ENCODE assay signal across 9 cellular contexts in the genomic region with DNA sequence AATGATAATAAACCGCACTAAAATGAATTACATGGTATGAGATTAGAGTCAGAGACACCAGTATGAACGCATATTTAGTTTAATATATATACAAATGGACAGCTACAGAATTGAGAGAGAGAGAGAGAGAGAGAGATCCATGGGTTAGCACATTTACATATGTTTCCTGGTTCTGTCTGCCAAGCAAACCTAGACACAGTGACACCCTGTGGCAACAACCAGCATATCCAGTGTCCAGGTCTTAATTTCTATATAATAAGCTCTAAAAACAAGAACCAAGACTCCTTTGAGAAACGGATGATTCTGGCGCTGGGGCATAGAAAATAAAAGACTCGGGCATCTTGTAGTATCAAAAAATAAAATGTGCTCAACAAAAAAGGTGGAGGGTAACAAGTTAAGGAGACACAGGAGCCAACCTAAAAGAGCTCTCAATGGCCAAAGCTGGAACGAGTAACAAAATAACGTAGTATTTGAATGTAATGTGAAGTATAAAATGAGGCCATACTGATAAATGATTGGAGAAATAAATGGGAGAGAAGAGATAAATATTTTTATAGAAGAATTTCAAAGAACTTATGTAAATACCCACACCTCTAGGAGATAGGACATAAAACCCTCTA.
DNase-seq lines count a peak whose midpoint lies in the region; ATAC-seq, FAIRE-seq and TF ChIP-seq lines count a peak whose summit lies in the region.
"Had no signal": no experiment of that assay in that cellular context is flagged by ENCODE, and none has a peak within 500 bp of the region (broad histone marks: within the 10 kb centered on the region; RNA-seq: fewer than 3 reads in every experiment).

No MANE protein-coding gene starts in this region.

- no peaks in the 10 kb centered on the region for H4K20me1 ChIP-seq in fibroblast of lung (ENCODE audit: control insufficient read depth, extremely low read depth, insufficient read depth, low read length)

- intact Hi-C loops in pancreas (cut with DNase I), result loop anchor here in 1 of 3 donors (10.0 kb wide), 2 partner anchors 107 to 197 kb away; no protein-coding TSS in a partner anchor

- 50 to 57% methylated on average over 7 of the region's 7 CpGs for WGBS in pancreas, 2 donors

- H3K4me3 ChIP-seq in BJ (ENCODE audit: low read depth, low read length) (no peak overlapping the region), fibroblast of lung (replicated peaks in 1 of 4; ENCODE audit: control extremely low read depth in 1 of 4, insufficient read depth in 1 of 4, low read depth in 3 of 4, low read length in 4 of 4) (no peak overlapping the region), pancreas (no peak overlapping the region)
- H3K4me3 ChIP-seq: thoracic aorta had no signal

- no peak overlapping the region for H2AFZ ChIP-seq in fibroblast of lung (ENCODE audit: low read length)

- FAIRE-seq in pancreas (lab: Jason Lieb, UNC), result no peak

- CTCF ChIA-PET in BJ (lab: Yijun Ruan, JAX), result interaction anchor here (0.6 to 3.2 kb wide), 33 partner anchors 8 to 926 kb away, joined by 3 to 33 read pairs (median 4); no protein-coding TSS in a partner anchor

- H3K4me1 ChIP-seq in fibroblast of lung (ENCODE audit: control insufficient read depth, extremely low read depth, insufficient read depth, low read length) (no peaks in the 10 kb centered on the region), pancreas (no peaks in the 10 kb centered on the region)

- no peaks in the 10 kb centered on the region for H3K79me2 ChIP-seq in fibroblast of lung (ENCODE audit: control insufficient read depth, insufficient read depth, low read length)

- TF ChIP-seq CTCF in BJ (IDR thresholded peaks at IDR 0.05; ENCODE audit: insufficient read depth, low read depth, low read length) (peak; percentile 65), fibroblast of lung (conservative IDR thresholded peaks at IDR 0.05 in 1 of 2, IDR thresholded peaks at IDR 0.05 in 1 of 2; ENCODE audit: low read depth in 1 of 2, low read length in 2 of 2) (peak; percentile 63 to 72), pancreas (IDR thresholded peaks at IDR 0.05) (peak in 3 of 4 donors; percentile 45 to 51 (median 48))

- H3K27ac ChIP-seq in fibroblast of lung (ENCODE audit: insufficient read depth, low read length) (no peak overlapping the region), pancreas (no peak overlapping the region)
- H3K27ac ChIP-seq: thoracic aorta had no signal

- no peaks in the 10 kb centered on the region for H3K27me3 ChIP-seq in BJ (ENCODE audit: control insufficient read depth, insufficient read depth, low read length)
- H3K27me3 ChIP-seq in fibroblast of lung (ENCODE audit: control insufficient read depth, insufficient read depth, low read length), result no peaks in the 10 kb centered on the region
- no peaks in the 10 kb centered on the region for H3K27me3 ChIP-seq in pancreas

- peak; percentile 97 for ATAC-seq in GM18867 (IDR thresholded peaks at IDR 0.05; ENCODE audit: unreplicated experiment)
- ATAC-seq in HG03064 (IDR thresholded peaks at IDR 0.05; ENCODE audit: low read depth, unreplicated experiment), result peak; percentile 86
- ATAC-seq in pancreas, result peak; percentile 72 to 99 (median 95)

- H3K9ac ChIP-seq in fibroblast of lung (ENCODE audit: insufficient read depth, low read length), result no peak overlapping the region

- POLR2A ChIA-PET in BJ (lab: Charles Lee), result no interaction called here

- DNase-seq in BJ (ENCODE audit: low read depth) (no peak), NCI-H2227 treated with DMSO at 0.1 percent for 48 hours (lab: John Stamatoyannopoulos, UW) (peak; percentile 38), fibroblast of lung (ENCODE audit: low read depth in 2 of 2) (peak; percentile 58 to 83), pancreas (peak in 3 of 6 donors; percentile 31 to 61 (median 45)), cerebellar nuclear complex (lab: John Stamatoyannopoulos, UW) (no peak)
- DNase-seq in activated CD4-positive, alpha-beta T cell treated with anti-CD3 and anti-CD28 coated beads, Interleukin-2, amount 50 U/mL, for 48 hours, result peak; percentile 44 to 54

- H3K9me3 ChIP-seq in fibroblast of lung (ENCODE audit: control insufficient read depth, insufficient read depth, low read depth, low read length) (no peaks in the 10 kb centered on the region), pancreas (no peaks in the 10 kb centered on the region)
- H3K9me3 ChIP-seq: thoracic aorta had no signal

- H3K36me3 ChIP-seq in BJ (ENCODE audit: control insufficient read depth, insufficient read depth, low read length) (no peaks in the 10 kb centered on the region), fibroblast of lung (ENCODE audit: control insufficient read depth, insufficient read depth, low read length) (no peaks in the 10 kb centered on the region), pancreas (no peaks in the 10 kb centered on the region)
- H3K36me3 ChIP-seq: thoracic aorta had no signal

- H3K4me2 ChIP-seq in fibroblast of lung (ENCODE audit: extremely low read depth, insufficient read depth, low read length), result no peak overlapping the region

Comparison
In these comparisons a context has a peak if more than half of its experiments do, and no peak if none do; other contexts are left out.
1. DNase-seq: peak in NCI-H2227 treated with DMSO at 0.1 percent for 48 hours (single experiment), activated CD4-positive, alpha-beta T cell treated with anti-CD3 and anti-CD28 coated beads, Interleukin-2, amount 50 U/mL, for 48 hours (2 of 2) and fibroblast of lung (2 of 2); none in BJ (single experiment) and cerebellar nuclear complex (0 of 2).
2. Peak in every context shown above with its lines, with median percentiles within 50 percentile points of each other: CTCF ChIP-seq and ATAC-seq.